In genomic region chr5:150196986-150197385, GRCh38 we compare ENCODE assay signal across 6 cellular contexts. TPM values are rescaled to one million over a fixed set of nuclear protein-coding genes. Genes with fewer than 3 reads are reported as not detected.
"Had no signal": no experiment of that assay in that cellular context is flagged by ENCODE, and none has a peak within 500 bp of the region (broad histone marks: within the 10 kb centered on the region; RNA-seq: fewer than 3 reads in every experiment).

No MANE protein-coding gene starts in this region.

- H3K27ac ChIP-seq: HL-60 had no signal

- ATAC-seq: HepG2, K562 had no signal

- DNase-seq: IMR-90 had no signal

- H3K4me3 ChIP-seq: K562 had no signal

- H3K27ac Mint-ChIP-seq: IgD-negative memory B cell had no signal

- H3K4me1 Mint-ChIP-seq: IgD-negative memory B cell had no signal

- H3K4me3 Mint-ChIP-seq: IgD-negative memory B cell had no signal

RNA-seq across cellular contexts. Expression of gene SLC6A7, which starts 7.1 kb away (rescaled TPM):
- total RNA-seq: HepG2, HT1080, K562 had no signal
- polyA plus RNA-seq: HepG2, IgD-negative memory B cell, IMR-90, K562 had no signal

RNA-seq across cellular contexts. Expression of gene CDX1, which starts 30.4 kb away (rescaled TPM):
- total RNA-seq: HepG2, HT1080 had no signal
- polyA plus RNA-seq: HepG2, IgD-negative memory B cell had no signal
